In the genomic region with DNA sequence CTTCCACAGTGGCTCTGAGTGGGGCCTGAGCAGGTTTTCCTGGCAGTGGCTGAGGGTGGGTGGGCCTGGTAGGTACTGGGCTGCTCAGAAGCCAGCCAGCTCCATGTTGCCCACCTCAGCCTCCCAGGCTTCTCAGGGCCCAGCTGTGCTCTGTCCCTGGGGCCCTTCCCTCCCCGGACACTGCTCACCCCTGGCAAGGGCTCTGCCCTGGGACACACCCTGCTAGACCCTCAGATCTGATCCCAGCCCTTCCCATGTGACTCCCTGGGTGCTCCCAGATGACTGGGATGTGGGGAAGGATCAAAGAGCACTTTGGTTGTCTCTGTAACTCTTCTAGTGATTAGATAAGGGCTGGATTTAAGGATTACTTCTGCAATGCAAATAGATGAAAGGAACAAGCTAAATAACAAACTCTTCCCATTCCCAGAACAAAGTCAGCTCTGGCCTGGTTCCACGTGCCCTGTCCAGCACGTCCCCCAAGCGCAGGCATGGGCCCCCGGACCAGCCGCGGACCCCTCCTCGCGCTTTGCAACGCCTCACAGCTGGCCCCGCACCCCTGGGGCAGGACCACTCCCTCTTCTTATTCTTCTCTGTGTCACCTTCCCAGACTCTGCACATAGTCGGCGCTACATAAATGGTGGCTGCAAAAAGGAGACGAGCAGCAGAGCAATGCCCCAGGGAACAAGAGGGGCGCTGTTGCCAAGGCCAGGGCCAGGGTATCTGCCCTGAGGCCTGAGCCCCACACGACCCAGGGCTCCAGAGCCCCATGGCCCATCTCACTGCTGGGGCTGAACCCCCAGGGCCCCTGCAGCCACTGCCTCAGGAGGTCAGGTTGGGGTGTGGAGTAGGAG, we compare ENCODE assay signal across 28 cellular contexts. TPM values are rescaled to one million over a fixed set of nuclear protein-coding genes. Genes with fewer than 3 reads are reported as not detected.
DNase-seq lines count a peak whose midpoint lies in the region; ATAC-seq and TF ChIP-seq lines count a peak whose summit lies in the region.
"Had no signal": no experiment of that assay in that cellular context is flagged by ENCODE, and none has a peak within 500 bp of the region (broad histone marks: within the 10 kb centered on the region; RNA-seq: fewer than 3 reads in every experiment).

No MANE protein-coding gene starts in this region.

- peak overlapping the region; percentile 45 to 80 for H3K27ac Mint-ChIP-seq in natural killer cell
- peak overlapping the region in 1 of 2 donors; percentile 46 for H3K27ac Mint-ChIP-seq in natural killer cell treated with Interleukin-12 subunit alpha and Interleukin-12 subunit beta and Interleukin-15 and Interleukin-18, amount 100 ng/mL, for 72 hours
- H3K27ac Mint-ChIP-seq: activated naive CD8-positive, alpha-beta T cell treated with anti-CD3 and anti-CD28 coated beads, Interleukin-2, amount 10 ng/mL, durations not matched to agents 7 days and 5 days; activated T-helper 17 cell treated with anti-CD3 and anti-CD28 coated beads, Interleukin-2, amount 50 U/mL, for 72 hours; B cell had no signal

- intact Hi-C loops in natural killer cell (cut with micrococcal nuclease) = loop anchor here (2.0 kb wide), 1 partner anchor 28 kb away; no protein-coding TSS in a partner anchor

- H3K27me3 Mint-ChIP-seq in natural killer cell (ENCODE audit: low read depth in 2 of 2) = peaks cover 15 to 26% of the 10 kb centered on the region in 2 donors
- peaks cover 7 to 16% of the 10 kb centered on the region in 2 donors for H3K27me3 Mint-ChIP-seq in natural killer cell treated with Interleukin-12 subunit alpha and Interleukin-12 subunit beta and Interleukin-15 and Interleukin-18, amount 100 ng/mL, for 72 hours

- H3K4me3 Mint-ChIP-seq in natural killer cell = peak overlapping the region; percentile 7
- no peak overlapping the region for H3K4me3 Mint-ChIP-seq in natural killer cell treated with Interleukin-12 subunit alpha and Interleukin-12 subunit beta and Interleukin-15 and Interleukin-18, amount 100 ng/mL, for 72 hours
- H3K4me3 Mint-ChIP-seq: activated naive CD8-positive, alpha-beta T cell treated with anti-CD3 and anti-CD28 coated beads, Interleukin-2, amount 10 ng/mL, durations not matched to agents 7 days and 5 days; activated T-helper 17 cell treated with anti-CD3 and anti-CD28 coated beads, Interleukin-2, amount 50 U/mL, for 72 hours; B cell; central memory CD8-positive, alpha-beta T cell had no signal

- no peak overlapping the region for H3K4me3 ChIP-seq in coronary artery
- H3K4me3 ChIP-seq: A549, heart left ventricle, MG63, prostate gland had no signal

- DNase-seq in natural killer cell = no peak
- DNase-seq in natural killer cell treated with Interleukin-12 subunit alpha and Interleukin-12 subunit beta and Interleukin-15 and Interleukin-18, amount 100 ng/mL, for 72 hours (ENCODE audit: low spot score) = no peak
- DNase-seq in coronary artery (ENCODE audit: low spot score) = peak; percentile 60
- DNase-seq in mesenteric fat pad (ENCODE audit: low spot score) = peak; percentile 71
- no peak for DNase-seq in KG1 (lab: John Stamatoyannopoulos, UW)
- DNase-seq in NCI-H774 (lab: John Stamatoyannopoulos, UW) = no peak
- no peak for DNase-seq in SKM-1 treated with dmso at 0.1 percent for 144 hours (lab: John Stamatoyannopoulos, UW; ENCODE audit: unreplicated experiment)
- no peak for DNase-seq in 8988T
- DNase-seq: activated CD8-positive, alpha-beta memory T cell treated with anti-CD3 and anti-CD28 coated beads, Interleukin-2, amount 50 U/mL, for 48 hours; activated naive CD8-positive, alpha-beta T cell treated with anti-CD3 and anti-CD28 coated beads, Interleukin-2, amount 10 ng/mL, durations not matched to agents 7 days and 5 days; DMS79; heart left ventricle; left cardiac atrium; MG63; NCI-H1417; NCI-H2081; NCI-H345; NCI-H748 treated with DMSO at 0.1 percent for 48 hours; OCI-M1; Right ventricle myocardium superior; T1000; trophoblast cell had no signal

- ATAC-seq in natural killer cell = peak in 1 of 3 donors; percentile 20
- no peak for ATAC-seq in natural killer cell treated with Interleukin-12 subunit alpha and Interleukin-12 subunit beta and Interleukin-15 and Interleukin-18, amount 100 ng/mL, for 72 hours
- ATAC-seq: A549; activated T-helper 17 cell treated with anti-CD3 and anti-CD28 coated beads, Interleukin-2, amount 50 U/mL, for 72 hours; heart left ventricle; left cardiac atrium had no signal

- H3K9me3 Mint-ChIP-seq in natural killer cell = no peaks in the 10 kb centered on the region
- no peaks in the 10 kb centered on the region for H3K9me3 Mint-ChIP-seq in natural killer cell treated with Interleukin-12 subunit alpha and Interleukin-12 subunit beta and Interleukin-15 and Interleukin-18, amount 100 ng/mL, for 72 hours
- H3K9me3 Mint-ChIP-seq: activated naive CD8-positive, alpha-beta T cell treated with anti-CD3 and anti-CD28 coated beads, Interleukin-2, amount 10 ng/mL, durations not matched to agents 7 days and 5 days; activated T-helper 17 cell treated with anti-CD3 and anti-CD28 coated beads, Interleukin-2, amount 50 U/mL, for 72 hours; central memory CD8-positive, alpha-beta T cell had no signal

- H3K4me1 Mint-ChIP-seq in natural killer cell = peaks cover 33 to 40% of the 10 kb centered on the region in 2 donors
- H3K4me1 Mint-ChIP-seq in natural killer cell treated with Interleukin-12 subunit alpha and Interleukin-12 subunit beta and Interleukin-15 and Interleukin-18, amount 100 ng/mL, for 72 hours (ENCODE audit: low read depth in 2 of 2) = peaks cover 29 to 39% of the 10 kb centered on the region in 2 donors

- TF ChIP-seq CTCF in natural killer cell (IDR thresholded peaks at IDR 0.05) = no peak
- no peak for TF ChIP-seq CTCF in coronary artery (IDR thresholded peaks at IDR 0.05)

- H3K27ac ChIP-seq in coronary artery = no peak overlapping the region
- H3K27ac ChIP-seq: A549, heart left ventricle, prostate gland had no signal

- H3K36me3 Mint-ChIP-seq in natural killer cell = no peaks in the 10 kb centered on the region
- no peaks in the 10 kb centered on the region for H3K36me3 Mint-ChIP-seq in natural killer cell treated with Interleukin-12 subunit alpha and Interleukin-12 subunit beta and Interleukin-15 and Interleukin-18, amount 100 ng/mL, for 72 hours
- H3K36me3 Mint-ChIP-seq: activated naive CD8-positive, alpha-beta T cell treated with anti-CD3 and anti-CD28 coated beads, Interleukin-2, amount 10 ng/mL, durations not matched to agents 7 days and 5 days had no signal

RNA-seq across cellular contexts. Expression of gene KRTAP5-6, which starts 5.7 kb away (rescaled TPM):
- not detected for total RNA-seq in natural killer cell
- not detected for total RNA-seq in natural killer cell treated with Interleukin-12 subunit alpha and Interleukin-12 subunit beta and Interleukin-15 and Interleukin-18, amount 100 ng/mL, for 72 hours
- total RNA-seq in mesenteric fat pad = not detected
- total RNA-seq: activated naive CD8-positive, alpha-beta T cell treated with anti-CD3 and anti-CD28 coated beads, Interleukin-2, amount 10 ng/mL, durations not matched to agents 7 days and 5 days; activated T-helper 17 cell treated with anti-CD3 and anti-CD28 coated beads, Interleukin-2, amount 50 U/mL, for 72 hours; B cell; heart left ventricle; left cardiac atrium; mononuclear cell; prostate gland; Right ventricle myocardium superior had no signal

RNA-seq across cellular contexts. Expression of gene IFITM10, which starts 59.1 kb away (rescaled TPM):
- total RNA-seq in natural killer cell (1 to 10 TPM; 5.5 to 8.1 (median 6.5) TPM), mesenteric fat pad (1.5 TPM)
- 1 to 10 TPM; 2.3 to 8.1 TPM for total RNA-seq in natural killer cell treated with Interleukin-12 subunit alpha and Interleukin-12 subunit beta and Interleukin-15 and Interleukin-18, amount 100 ng/mL, for 72 hours

Comparison
In these comparisons a context has a peak if more than half of its experiments do, and no peak if none do; other contexts are left out.
1. DNase-seq: peak in coronary artery (single experiment) and mesenteric fat pad (single experiment); none in natural killer cell (single experiment), natural killer cell treated with Interleukin-12 subunit alpha and Interleukin-12 subunit beta and Interleukin-15 and Interleukin-18, amount 100 ng/mL, for 72 hours (single experiment), KG1 (single experiment), NCI-H774 (single experiment), SKM-1 treated with dmso at 0.1 percent for 144 hours (single experiment) and 8988T (single experiment).